In genomic region chr7:112131016-112131415, GRCh38 we compare ENCODE assay signal across 1 cellular context.
TF ChIP-seq lines count a peak whose summit lies in the region.

No MANE protein-coding gene starts in this region.

TF ChIP-seq in K562, 482 proteins besides CTCF, POLR2A, EP300 and RAD21 (continued from another document):
- no peak for TF ChIP-seq ARID4B (CRISPR knock-in tag; IDR thresholded peaks at IDR 0.05)
- TF ChIP-seq PBX2 (CRISPR knock-in tag; IDR thresholded peaks at IDR 0.05; ENCODE audit: low read depth), result no peak
- peak; percentile 38; the same call in 1 of the 2 replicates for TF ChIP-seq PBX2 (tag; conservative IDR thresholded peaks at IDR 0.05; ENCODE audit: low read depth)
- TF ChIP-seq ESRRA (IDR thresholded peaks at IDR 0.05; ENCODE audit: borderline replicate concordance, low read depth), result no peak
- peak; percentile 33 for TF ChIP-seq MEIS2 (IDR thresholded peaks at IDR 0.05; ENCODE audit: partially characterized antibody)
- no peak for TF ChIP-seq MCM5 (IDR thresholded peaks at IDR 0.05; ENCODE audit: low read depth)
- TF ChIP-seq GABPB2 (CRISPR knock-in tag; conservative IDR thresholded peaks at IDR 0.05), result no peak
